1 cellular context compared by ENCODE assay signal in genomic region chr12:10143205-10143604, GRCh38.
TF ChIP-seq lines count a peak whose summit lies in the region.

No MANE protein-coding gene starts in this region.

TF ChIP-seq in SK-N-SH, 30 proteins besides CTCF, POLR2A, EP300 and RAD21 (continued from another document):
- no peak for TF ChIP-seq USF2 (IDR thresholded peaks at IDR 0.05; ENCODE audit: borderline replicate concordance, low read depth, low read length)
- no peak for TF ChIP-seq ELF1 (IDR thresholded peaks at IDR 0.05)
- no peak for TF ChIP-seq MAX (IDR thresholded peaks at IDR 0.05; ENCODE audit: low read depth)
- TF ChIP-seq TAF1 (IDR thresholded peaks at IDR 0.05; ENCODE audit: borderline replicate concordance, low read depth, low read length) = no peak
- no peak for TF ChIP-seq FOXM1 (IDR thresholded peaks at IDR 0.05; ENCODE audit: low read depth)
- no peak for TF ChIP-seq FOXJ3 (CRISPR knock-in tag; IDR thresholded peaks at IDR 0.05)
- no peak for TF ChIP-seq TCF12 (IDR thresholded peaks at IDR 0.05)
- TF ChIP-seq YY1 (IDR thresholded peaks at IDR 0.05; ENCODE audit: low read depth) = no peak
- no peak for TF ChIP-seq NFIC (IDR thresholded peaks at IDR 0.05; ENCODE audit: borderline replicate concordance)
- no peak for TF ChIP-seq GABPA (IDR thresholded peaks at IDR 0.05; ENCODE audit: low read depth)
- TF ChIP-seq GATA2 (CRISPR knock-in tag; IDR thresholded peaks at IDR 0.05) = no peak
- TF ChIP-seq ZBTB33 (IDR thresholded peaks at IDR 0.05; ENCODE audit: borderline replicate concordance, low read depth) = no peak
- TF ChIP-seq TEAD4 (IDR thresholded peaks at IDR 0.05; ENCODE audit: borderline replicate concordance, insufficient read depth) = no peak
- no peak for TF ChIP-seq USF1 (IDR thresholded peaks at IDR 0.05; ENCODE audit: borderline replicate concordance, low read depth)
